Comparison of ENCODE assay signal across 13 cellular contexts in genomic region chr1:109796484-109797305, GRCh38. TPM values are rescaled to one million over a fixed set of nuclear protein-coding genes. Genes with fewer than 3 reads are reported as not detected.
DNase-seq lines count a peak whose midpoint lies in the region; ATAC-seq, FAIRE-seq and TF ChIP-seq lines count a peak whose summit lies in the region.
"Had no signal": no experiment of that assay in that cellular context is flagged by ENCODE, and none has a peak within 500 bp of the region (broad histone marks: within the 10 kb centered on the region; RNA-seq: fewer than 3 reads in every experiment).

No MANE protein-coding gene starts in this region.

- no peaks in the 10 kb centered on the region for H3K9me3 ChIP-seq in right cardiac atrium (ENCODE audit: control insufficient read depth, low read length)

- no peak overlapping the region for H3K4me3 ChIP-seq in right cardiac atrium (ENCODE audit: low read length)

- peaks cover 30% of the 10 kb centered on the region for H3K4me1 ChIP-seq in right cardiac atrium (ENCODE audit: control insufficient read depth, insufficient read depth, low read length)

- WGBS in right cardiac atrium = 62% methylated on average over 7 of the region's 7 CpGs

- no peaks in the 10 kb centered on the region for H3K27me3 ChIP-seq in right cardiac atrium (ENCODE audit: control insufficient read depth, insufficient read depth)

- no peak for FAIRE-seq in D721Med (lab: Jason Lieb, UNC)

- DNase-seq in right cardiac atrium = peak in 1 of 3 donors; percentile 11
- DNase-seq in Right ventricle myocardium superior = no peak
- peak; percentile 62 for DNase-seq in amniotic epithelial cell (ENCODE audit: low read depth)
- peak; percentile 11 for DNase-seq in left lobe of liver (ENCODE audit: low spot score)
- no peak for DNase-seq in D721Med (ENCODE audit: insufficient read length, low spot score)
- DNase-seq in dermis blood vessel endothelial cell = no peak
- DNase-seq: activated gamma-delta T cell treated with Interleukin-2 at 50 U/mL for 16 hours; NCI-H187; stimulated activated CD4-positive, alpha-beta T cell treated with anti-CD3 and anti-CD28 coated beads, Interleukin-2, amount 100 ng/mL, for 48 hours had no signal

- intact Hi-C loops in right cardiac atrium (cut with DNase I) (no loop called here), Right ventricle myocardium superior (cut with DNase I) (no loop called here)

- peak; percentile 8 to 11 for ATAC-seq in right cardiac atrium
- no peak for ATAC-seq in Right ventricle myocardium superior (ENCODE audit: poor library complexity)
- no peak for ATAC-seq in left lobe of liver
- ATAC-seq in GM21515 (IDR thresholded peaks at IDR 0.05; ENCODE audit: unreplicated experiment) = no peak
- no peak for ATAC-seq in HG03039 (IDR thresholded peaks at IDR 0.05; ENCODE audit: unreplicated experiment)

- TF ChIP-seq CTCF in D721Med (IDR thresholded peaks at IDR 0.05; ENCODE audit: insufficient read depth, missing control alignments) = no peak

- no peak overlapping the region for H3K27ac ChIP-seq in right cardiac atrium (ENCODE audit: low read length)

RNA-seq across cellular contexts. Expression of gene EPS8L3, which starts 33.0 kb away (rescaled TPM):
- total RNA-seq in right cardiac atrium (not detected), Right ventricle myocardium superior (not detected), left lobe of liver (0.15 TPM), dermis blood vessel endothelial cell (not detected in 2 replicates)
- polyA plus RNA-seq in right cardiac atrium = not detected
- total RNA-seq: mononuclear cell had no signal
- polyA plus RNA-seq: CD14-positive monocyte had no signal

RNA-seq across cellular contexts. Expression of gene GSTM3, which starts 55.9 kb away (rescaled TPM):
- total RNA-seq in right cardiac atrium = 100 to 1,000 TPM in 2 of 4 donors, 10 to 100 TPM in 2; 65.5 to 150 (median 112) TPM
- polyA plus RNA-seq in right cardiac atrium = 279 TPM
- total RNA-seq in Right ventricle myocardium superior = 112 TPM
- 3.0 TPM for total RNA-seq in left lobe of liver
- total RNA-seq in dermis blood vessel endothelial cell = 25.1 and 54.1 TPM in 2 replicates

Comparison
In these comparisons a context has a peak if more than half of its experiments do, and no peak if none do; other contexts are left out.
1. ATAC-seq: peak in right cardiac atrium (2 of 2); none in Right ventricle myocardium superior (single experiment), left lobe of liver (single experiment), GM21515 (single experiment) and HG03039 (single experiment).
2. DNase-seq: peak in amniotic epithelial cell (single experiment) and left lobe of liver (single experiment); none in Right ventricle myocardium superior (single experiment), D721Med (single experiment) and dermis blood vessel endothelial cell (single experiment).